11 cellular contexts compared by ENCODE assay signal in genomic region chr17:55727275-55727674, GRCh38. TPM values are rescaled to one million over a fixed set of nuclear protein-coding genes. Genes with fewer than 3 reads are reported as not detected.
"Had no signal": no experiment of that assay in that cellular context is flagged by ENCODE, and none has a peak within 500 bp of the region (broad histone marks: within the 10 kb centered on the region; RNA-seq: fewer than 3 reads in every experiment).

No MANE protein-coding gene starts in this region.

- H3K36me3 ChIP-seq: pancreas, tibial artery had no signal

- H3K4me1 ChIP-seq: pancreas had no signal

- H3K27me3 ChIP-seq: pancreas, tibial artery had no signal

- H3K27ac ChIP-seq: pancreas, VCaP had no signal

- H3K4me3 ChIP-seq: pancreas, tibial artery had no signal

- ATAC-seq: activated CD8-positive, alpha-beta T cell treated with anti-CD3 and anti-CD28 coated beads for 36 hours; pancreas had no signal

- FAIRE-seq: bronchial epithelial cell, pancreas had no signal

- H3K9me3 ChIP-seq: pancreas, tibial artery had no signal

- DNase-seq: activated CD8-positive, alpha-beta memory T cell treated with anti-CD3 and anti-CD28 coated beads, Interleukin-2, amount 50 U/mL, for 48 hours; activated CD8-positive, alpha-beta T cell treated with anti-CD3 and anti-CD28 coated beads for 36 hours; activated naive CD8-positive, alpha-beta T cell treated with anti-CD3 and anti-CD28 coated beads, Interleukin-2, amount 10 ng/mL, durations not matched to agents 7 days and 5 days; endodermal cell; pancreas; stimulated activated CD4-positive, alpha-beta T cell treated with anti-CD3 and anti-CD28 coated beads, Interleukin-15, amount 100 ng/mL, for 24 hours; stimulated activated CD4-positive, alpha-beta T cell treated with anti-CD3 and anti-CD28 coated beads, Interleukin-4, amount 100 ng/mL, for 4 hours; T-helper 1 cell; tibial artery had no signal

RNA-seq across cellular contexts. Expression of gene TMEM100, which starts 4.6 kb away (rescaled TPM):
- total RNA-seq: activated CD8-positive, alpha-beta T cell treated with anti-CD3 and anti-CD28 coated beads for 36 hours; activated naive CD8-positive, alpha-beta T cell treated with anti-CD3 and anti-CD28 coated beads, Interleukin-2, amount 10 ng/mL, durations not matched to agents 7 days and 5 days; bronchial epithelial cell had no signal
